ENCODE assay signal across 14 cellular contexts in the genomic region with DNA sequence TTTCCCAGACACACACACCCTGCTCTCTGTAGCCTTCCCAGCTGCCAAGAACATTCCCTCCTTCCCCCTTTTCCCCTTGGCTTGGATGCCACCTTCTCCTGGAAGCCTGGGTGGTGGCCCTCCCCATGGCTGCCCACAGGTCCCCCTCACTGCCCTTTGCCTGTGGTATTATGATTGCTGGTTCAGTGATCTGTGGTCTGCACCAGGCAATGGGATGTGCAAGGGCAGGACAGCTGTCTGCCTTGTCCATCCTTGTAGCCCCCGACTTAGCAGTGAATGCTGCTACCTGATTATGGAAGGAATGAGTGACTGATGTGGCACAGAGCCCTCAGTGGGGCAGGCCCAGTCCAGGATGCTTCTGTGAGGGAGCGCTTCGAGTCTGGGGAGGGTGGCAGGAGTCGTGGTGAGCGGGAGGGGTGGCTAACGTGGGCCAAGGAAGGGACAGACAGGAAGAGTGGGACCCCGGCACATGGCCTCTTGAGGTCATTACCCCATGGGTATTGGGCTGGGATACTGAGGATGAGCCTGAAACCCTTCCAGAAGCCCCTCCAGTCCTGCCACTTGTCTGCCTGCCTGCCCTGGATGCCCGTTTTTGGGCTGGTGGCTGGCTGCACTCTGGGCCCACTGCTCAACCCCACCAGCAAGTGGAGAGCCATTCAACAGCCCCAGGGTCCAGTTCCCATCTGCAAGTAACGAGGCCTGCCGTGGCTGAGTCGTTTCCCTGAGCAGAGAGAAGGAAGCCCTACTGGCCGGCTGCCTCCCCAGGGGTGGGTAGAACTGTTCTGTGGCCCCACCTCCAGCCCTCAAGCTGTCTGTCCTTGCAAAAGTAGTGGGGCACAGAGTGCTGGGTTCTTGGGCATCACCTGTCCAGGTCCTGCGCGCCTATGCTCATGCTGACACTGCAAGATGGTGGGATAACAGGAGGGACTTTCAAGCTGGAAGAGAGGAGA. TPM values are rescaled to one million over a fixed set of nuclear protein-coding genes. Genes with fewer than 3 reads are reported as not detected.
A peak's percentile ranks its signal among the peaks of the same experiment; 100 is the strongest.
DNase-seq lines count a peak whose midpoint lies in the region; ATAC-seq and TF ChIP-seq lines count a peak whose summit lies in the region.
"Had no signal": no experiment of that assay in that cellular context is flagged by ENCODE, and none has a peak within 500 bp of the region (broad histone marks: within the 10 kb centered on the region; RNA-seq: fewer than 3 reads in every experiment).

No MANE protein-coding gene starts in this region.

- H3K27ac ChIP-seq in RWPE2 (ENCODE audit: poor library complexity, severe bottlenecking) (peak overlapping the region; percentile 97), esophagus muscularis mucosa (replicated peaks in 1 of 4) (peak overlapping the region; percentile 79 to 87 (median 84)), spleen (no peak overlapping the region)
- H3K27ac ChIP-seq: C4-2B, SJSA1 had no signal

- ATAC-seq in RWPE2 (ENCODE audit: low read depth) (no peak), GM21737 (IDR thresholded peaks at IDR 0.05; ENCODE audit: unreplicated experiment) (no peak), HG02840 (IDR thresholded peaks at IDR 0.05; ENCODE audit: low FRiP score, unreplicated experiment) (no peak)
- ATAC-seq: body of pancreas had no signal

- peaks cover 17% of the 10 kb centered on the region for H3K36me3 ChIP-seq in RWPE2 (ENCODE audit: low read depth)
- peaks cover 0 to 17% (median 5%) of the 10 kb centered on the region in 4 donors for H3K36me3 ChIP-seq in esophagus muscularis mucosa
- H3K36me3 ChIP-seq in spleen = no peaks in the 10 kb centered on the region

- H3K4me3 ChIP-seq in RWPE2 (ENCODE audit: severe bottlenecking) (no peak overlapping the region), esophagus muscularis mucosa (no peak overlapping the region), spleen (no peak overlapping the region)
- H3K4me3 ChIP-seq: body of pancreas, SJSA1 had no signal

- no peaks in the 10 kb centered on the region for H3K27me3 ChIP-seq in RWPE2 (ENCODE audit: insufficient read depth, poor library complexity, severe bottlenecking)
- H3K27me3 ChIP-seq in esophagus muscularis mucosa = no peaks in the 10 kb centered on the region
- H3K27me3 ChIP-seq in spleen (replicated peaks in 1 of 7) = no peaks in the 10 kb centered on the region
- H3K27me3 ChIP-seq: body of pancreas, SJSA1 had no signal

- H3K9me3 ChIP-seq in RWPE2 (ENCODE audit: severe bottlenecking) (no peaks in the 10 kb centered on the region), esophagus muscularis mucosa (no peaks in the 10 kb centered on the region), spleen (no peaks in the 10 kb centered on the region)
- H3K9me3 ChIP-seq: body of pancreas, SJSA1 had no signal

- DNase-seq in GM13976 (ENCODE audit: low spot score) = peak; percentile 22
- no peak for DNase-seq in RWPE2 (ENCODE audit: low spot score)
- DNase-seq in esophagus muscularis mucosa (ENCODE audit: extremely low spot score) = no peak
- peak; percentile 67 for DNase-seq in spleen
- no peak for DNase-seq in GOT3 (lab: John Stamatoyannopoulos, UW)
- no peak for DNase-seq in NCI-H187 treated with DMSO at 0.1 percent for 48 hours (lab: John Stamatoyannopoulos, UW)
- DNase-seq: body of pancreas, endodermal cell, KG1, NCI-H1694 treated with DMSO at 0.1 percent for 48 hours had no signal

- H3K4me1 ChIP-seq in RWPE2 (ENCODE audit: insufficient read depth, poor library complexity, severe bottlenecking) (peaks cover 90% of the 10 kb centered on the region), esophagus muscularis mucosa (peaks cover 97 to 100% (median 99%) of the 10 kb centered on the region in 4 donors), spleen (peaks cover 11 to 53% (median 21%) of the 10 kb centered on the region in 6 donors)

- TF ChIP-seq EP300 in esophagus muscularis mucosa (IDR thresholded peaks at IDR 0.05) = no peak

- intact Hi-C loops in esophagus muscularis mucosa (cut with DNase I) (no loop called here), spleen (cut with DNase I; ENCODE audit: low total_unique reads) (no loop called here)

- TF ChIP-seq CTCF in GM13976 (IDR thresholded peaks at IDR 0.05; ENCODE audit: borderline replicate concordance, control extremely low read depth, extremely low read depth, insufficient read depth, missing control alignments) (no peak), RWPE2 (IDR thresholded peaks at IDR 0.05; ENCODE audit: poor library complexity, severe bottlenecking) (no peak), esophagus muscularis mucosa (IDR thresholded peaks at IDR 0.05) (no peak), spleen (IDR thresholded peaks at IDR 0.05 in 8 of 11, conservative IDR thresholded peaks at IDR 0.05 in 3 of 11) (no peak)

- TF ChIP-seq POLR2A in esophagus muscularis mucosa (IDR thresholded peaks at IDR 0.05; ENCODE audit: low read depth) (no peak), spleen (IDR thresholded peaks at IDR 0.05) (no peak)

- in situ Hi-C loops in GM13976 (cut with MboI; ENCODE audit: low sequenced_read_pairs, unreplicated experiment) = no loop called here

- WGBS in esophagus muscularis mucosa = 76% methylated on average over 12 of the region's 14 CpGs
- 76 to 88% (median 82%) methylated on average over 13 to 14 of the region's 14 CpGs for WGBS in spleen, 5 donors

RNA-seq across cellular contexts. Expression of a gene that starts 8.8 kb away (rescaled TPM):
- total RNA-seq in esophagus muscularis mucosa (10 to 100 TPM; 24.1 to 43.0 (median 38.7) TPM), spleen (1 to 10 TPM; 4.1 to 8.7 (median 6.1) TPM)
- 1 to 10 TPM in 1 of 3 donors, under 1 TPM in 2; 0.28 to 1.6 (median 0.56) TPM for polyA plus RNA-seq in spleen

Comparison
In these comparisons a context has a peak if more than half of its experiments do, and no peak if none do; other contexts are left out.
1. DNase-seq: peak in GM13976 (single experiment) and spleen (single experiment); none in RWPE2 (single experiment), esophagus muscularis mucosa (single experiment), GOT3 (single experiment) and NCI-H187 treated with DMSO at 0.1 percent for 48 hours (single experiment).
2. H3K27ac ChIP-seq: peak in RWPE2 (single experiment) and esophagus muscularis mucosa (4 of 4); none in spleen (0 of 8).